7 cellular contexts compared by ENCODE assay signal in the genomic region with DNA sequence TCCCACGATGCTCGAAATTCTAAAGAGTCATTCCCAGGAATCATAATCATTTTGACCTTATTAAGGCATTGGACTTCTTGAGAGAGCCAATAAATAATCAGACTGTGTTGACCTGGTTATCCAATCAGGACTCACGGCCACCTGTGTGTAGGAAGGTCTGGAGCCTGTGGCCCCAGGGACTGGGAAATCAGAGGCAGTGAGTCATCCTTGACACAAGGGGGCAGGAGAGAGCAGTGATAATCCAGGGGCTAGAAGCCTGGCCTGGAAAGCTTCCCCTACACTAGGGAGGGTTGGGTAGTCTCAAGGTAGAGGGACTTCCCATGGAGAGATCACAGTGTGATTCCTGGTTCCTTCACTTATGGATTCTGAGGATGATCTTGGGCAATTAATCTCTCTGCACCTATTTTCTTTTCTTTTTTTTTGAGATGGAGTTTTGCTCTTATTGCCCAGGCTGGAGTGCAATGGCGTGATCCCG. TPM values are rescaled to one million over a fixed set of nuclear protein-coding genes. Genes with fewer than 3 reads are reported as not detected.
DNase-seq lines count a peak whose midpoint lies in the region; ATAC-seq and TF ChIP-seq lines count a peak whose summit lies in the region.

No MANE protein-coding gene starts in this region.

- H3K9ac ChIP-seq in mesendoderm (ENCODE audit: low read length): no peak overlapping the region

- no peaks in the 10 kb centered on the region for H3K79me1 ChIP-seq in mesendoderm (ENCODE audit: low read length)

- TF ChIP-seq CTCF in GM12875 (IDR thresholded peaks at IDR 0.05; ENCODE audit: borderline replicate concordance, insufficient read depth, low read depth, low read length): peak; percentile 85

- H3K56ac ChIP-seq in mesendoderm (ENCODE audit: low read length): no peak overlapping the region

- no peak overlapping the region for H4K8ac ChIP-seq in mesendoderm (ENCODE audit: low read depth, low read length)

- no peak overlapping the region for H2AK5ac ChIP-seq in mesendoderm (ENCODE audit: low read length)

- H3K79me2 ChIP-seq in mesendoderm (ENCODE audit: control insufficient read depth, insufficient read depth, low read length): no peaks in the 10 kb centered on the region

- H3K4me1 ChIP-seq in mesendoderm (ENCODE audit: control insufficient read depth, low read depth, low read length): peaks cover 5% of the 10 kb centered on the region

- H2BK120ac ChIP-seq in mesendoderm (ENCODE audit: low read depth, low read length): no peak overlapping the region

- H2BK15ac ChIP-seq in mesendoderm (replicated peaks; ENCODE audit: low read depth): no peak overlapping the region

- H3K36me3 ChIP-seq in mesendoderm (ENCODE audit: control insufficient read depth, insufficient read depth, low read length): no peaks in the 10 kb centered on the region

- H3K4me3 ChIP-seq in GM12875 (ENCODE audit: low read depth, low read length) (no peak overlapping the region), mesendoderm (ENCODE audit: low read length) (no peak overlapping the region)

- H2BK5ac ChIP-seq in mesendoderm (ENCODE audit: low read length): no peak overlapping the region

- no CpG with 5 or more reads among the region's 5 CpGs for WGBS in mesendoderm (ENCODE audit: extremely low coverage, insufficient coverage, low lambda C conversion rate)

- H3K18ac ChIP-seq in mesendoderm (ENCODE audit: low read length): no peak overlapping the region

- no peak overlapping the region for H3K4ac ChIP-seq in mesendoderm (ENCODE audit: low read depth, low read length)

- H3K27me3 ChIP-seq in mesendoderm (ENCODE audit: insufficient read depth, low read length, poor library complexity): no peaks in the 10 kb centered on the region

- H3K27ac ChIP-seq in mesendoderm (ENCODE audit: low read depth, low read length): no peak overlapping the region

- no peak overlapping the region for H4K5ac ChIP-seq in mesendoderm (ENCODE audit: low read length)

- H3K23ac ChIP-seq in mesendoderm (ENCODE audit: low read length): no peak overlapping the region

- H3K4me2 ChIP-seq in mesendoderm (ENCODE audit: low read length): no peak overlapping the region

- DNase-seq in NCI-H526 treated with DMSO at 0.1 percent for 48 hours (lab: John Stamatoyannopoulos, UW) (peak; percentile 42), mesendoderm (peak; percentile 93), superior temporal gyrus (ENCODE audit: extremely low spot score) (peak; percentile 81)
- peak; percentile 50 for DNase-seq in activated CD4-positive, alpha-beta T cell treated with anti-CD3 and anti-CD28 coated beads, Interleukin-2, amount 50 U/mL, for 1 hour
- peak; percentile 41 for DNase-seq in effector CD8-positive, alpha-beta T cell (lab: John Stamatoyannopoulos, UW)

- ATAC-seq in HG03439 (IDR thresholded peaks at IDR 0.05; ENCODE audit: unreplicated experiment): peak; percentile 49

RNA-seq across cellular contexts. Expression of gene MR1, which starts 4.7 kb away (rescaled TPM):
- 0.06 TPM for polyA plus RNA-seq in mesendoderm (2013, experiment 1 of 2)
- polyA plus RNA-seq in mesendoderm (2013, experiment 2 of 2): 0.07 TPM

RNA-seq across cellular contexts. Expression of gene STX6, which starts 15.8 kb away (rescaled TPM):
- 17.3 TPM for polyA plus RNA-seq in mesendoderm (2013, experiment 1 of 2)
- 18.0 TPM for polyA plus RNA-seq in mesendoderm (2013, experiment 2 of 2)

RNA-seq across cellular contexts. Expression of gene IER5, which starts 50.1 kb away (rescaled TPM):
- 3.5 TPM for polyA plus RNA-seq in mesendoderm (2013, experiment 1 of 2)
- polyA plus RNA-seq in mesendoderm (2013, experiment 2 of 2): 3.2 TPM

Comparison
In these comparisons a context has a peak if more than half of its experiments do, and no peak if none do; other contexts are left out.
1. DNase-seq: peak in every context shown above with its lines; median percentile 93 in mesendoderm; 81 in superior temporal gyrus; 50 in activated CD4-positive, alpha-beta T cell treated with anti-CD3 and anti-CD28 coated beads, Interleukin-2, amount 50 U/mL, for 1 hour; 42 in NCI-H526 treated with DMSO at 0.1 percent for 48 hours; 41 in effector CD8-positive, alpha-beta T cell.